ENCODE assay signal across 38 cellular contexts in the genomic region with DNA sequence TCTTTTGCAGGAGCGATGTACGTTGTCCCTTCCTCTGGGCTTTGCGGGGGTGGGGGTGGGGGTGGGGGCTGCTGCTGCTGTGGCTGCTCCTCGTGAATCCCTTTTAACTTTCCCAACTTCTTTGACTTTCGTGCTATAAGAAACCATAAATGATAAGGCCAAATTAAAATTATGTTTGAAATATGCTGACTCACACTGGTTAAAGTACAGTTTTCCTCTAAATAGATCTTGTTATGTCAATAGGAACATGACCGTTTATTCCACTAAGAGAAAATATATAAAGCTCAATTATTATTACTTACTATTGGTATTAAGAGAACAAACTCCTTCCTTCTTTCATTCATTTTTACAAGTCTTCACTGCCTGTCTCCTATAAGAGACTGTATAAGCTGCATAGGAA.
"Had no signal": no experiment of that assay in that cellular context is flagged by ENCODE, and none has a peak within 500 bp of the region (broad histone marks: within the 10 kb centered on the region; RNA-seq: fewer than 3 reads in every experiment).

No MANE protein-coding gene starts in this region.

- ATAC-seq: activated CD4-positive, alpha-beta T cell treated with anti-CD3 and anti-CD28 coated beads for 36 hours; activated CD4-positive, CD25-positive, alpha-beta regulatory T cell treated with anti-CD3 and anti-CD28 coated beads, Interleukin-2, amount 50 U/mL, for 24 hours; activated CD8-positive, alpha-beta memory T cell treated with anti-CD3 and anti-CD28 coated beads, Interleukin-2, amount 10 ng/mL, durations not matched to agents 7 days and 5 days; activated CD8-positive, alpha-beta T cell treated with anti-CD3 and anti-CD28 coated beads, Interleukin-2, amount 10 ng/mL, durations not matched to agents 7 days and 5 days; activated naive CD8-positive, alpha-beta T cell treated with anti-CD3 and anti-CD28 coated beads, Interleukin-2, amount 50 U/mL, for 24 hours had no signal

- H3K27me3 Mint-ChIP-seq: activated CD4-positive, alpha-beta memory T cell treated with anti-CD3 and anti-CD28 coated beads, Interleukin-2, amount 10 ng/mL, durations not matched to agents 7 days and 5 days; activated CD4-positive, alpha-beta T cell treated with anti-CD3 and anti-CD28 coated beads for 36 hours; activated CD4-positive, alpha-beta T cell treated with anti-CD3 and anti-CD28 coated beads, Interleukin-2, amount 10 ng/mL, durations not matched to agents 7 days and 5 days; activated CD8-positive, alpha-beta memory T cell treated with anti-CD3 and anti-CD28 coated beads, Interleukin-2, amount 10 ng/mL, durations not matched to agents 7 days and 5 days; activated naive CD4-positive, alpha-beta T cell treated with anti-CD3 and anti-CD28 coated beads, Interleukin-2, amount 10 ng/mL, durations not matched to agents 7 days and 5 days; activated naive CD4-positive, alpha-beta T cell treated with anti-CD3 and anti-CD28 coated beads, Interleukin-2, amount 50 U/mL, for 24 hours; activated naive CD8-positive, alpha-beta T cell; activated naive CD8-positive, alpha-beta T cell treated with anti-CD3 and anti-CD28 coated beads, Interleukin-2, amount 10 ng/mL, durations not matched to agents 7 days and 5 days; activated naive CD8-positive, alpha-beta T cell treated with anti-CD3 and anti-CD28 coated beads, Interleukin-2, amount 50 U/mL, for 24 hours; activated T-cell treated with anti-CD3 and anti-CD28 coated beads, Interleukin-2, amount 50 U/mL, for 24 hours; central memory CD8-positive, alpha-beta T cell had no signal

- H3K27ac Mint-ChIP-seq: activated CD4-positive, alpha-beta memory T cell treated with anti-CD3 and anti-CD28 coated beads, Interleukin-2, amount 10 ng/mL, durations not matched to agents 7 days and 5 days; activated CD4-positive, alpha-beta T cell treated with anti-CD3 and anti-CD28 coated beads for 36 hours; activated CD4-positive, alpha-beta T cell treated with anti-CD3 and anti-CD28 coated beads, Interleukin-2, amount 10 ng/mL, durations not matched to agents 7 days and 5 days; activated CD8-positive, alpha-beta memory T cell treated with anti-CD3 and anti-CD28 coated beads, Interleukin-2, amount 10 ng/mL, durations not matched to agents 7 days and 5 days; activated CD8-positive, alpha-beta T cell treated with anti-CD3 and anti-CD28 coated beads, Interleukin-2, amount 10 ng/mL, durations not matched to agents 7 days and 5 days; activated naive CD4-positive, alpha-beta T cell treated with anti-CD3 and anti-CD28 coated beads, Interleukin-2, amount 10 ng/mL, durations not matched to agents 7 days and 5 days; activated naive CD4-positive, alpha-beta T cell treated with anti-CD3 and anti-CD28 coated beads, Interleukin-2, amount 50 U/mL, for 24 hours; activated naive CD8-positive, alpha-beta T cell; activated naive CD8-positive, alpha-beta T cell treated with anti-CD3 and anti-CD28 coated beads, Interleukin-2, amount 10 ng/mL, durations not matched to agents 7 days and 5 days; activated naive CD8-positive, alpha-beta T cell treated with anti-CD3 and anti-CD28 coated beads, Interleukin-2, amount 50 U/mL, for 24 hours; activated T-cell treated with anti-CD3 and anti-CD28 coated beads, Interleukin-2, amount 50 U/mL, for 24 hours; activated T-helper 2 cell treated with anti-CD3 and anti-CD28 coated beads, Interferon-gamma antibody, Interleukin-2, Interleukin-4, amounts not matched to agents 10 μg/mL and 5 μg/mL and 100 μg/mL, durations not matched to agents 14 hours and 24 hours and 36 hours; brain; T-helper 1 cell treated with Interleukin-12 subunit alpha and Interleukin-12 subunit beta and Interleukin-4 antibody, amounts not matched to agents 30 μg/mL and 1 μg/mL, for 36 hours; T-helper 2 cell treated with Interferon-gamma antibody and Interleukin-4, amounts not matched to agents 5 μg/mL and 100 μg/mL, for 36 hours had no signal

- H3K9me3 Mint-ChIP-seq: activated CD4-positive, alpha-beta memory T cell treated with anti-CD3 and anti-CD28 coated beads, Interleukin-2, amount 10 ng/mL, durations not matched to agents 7 days and 5 days; activated CD4-positive, alpha-beta T cell treated with anti-CD3 and anti-CD28 coated beads, Interleukin-2, amount 10 ng/mL, durations not matched to agents 7 days and 5 days; activated naive CD4-positive, alpha-beta T cell treated with anti-CD3 and anti-CD28 coated beads, Interleukin-2, amount 10 ng/mL, durations not matched to agents 7 days and 5 days; activated naive CD4-positive, alpha-beta T cell treated with anti-CD3 and anti-CD28 coated beads, Interleukin-2, amount 50 U/mL, for 24 hours; activated naive CD8-positive, alpha-beta T cell treated with anti-CD3 and anti-CD28 coated beads, Interleukin-2, amount 10 ng/mL, durations not matched to agents 7 days and 5 days; activated T-helper 2 cell treated with anti-CD3 and anti-CD28 coated beads, Interferon-gamma antibody, Interleukin-2, Interleukin-4, amounts not matched to agents 10 μg/mL and 5 μg/mL and 100 μg/mL, durations not matched to agents 14 hours and 24 hours and 36 hours; central memory CD8-positive, alpha-beta T cell; T-helper 1 cell treated with Interleukin-12 subunit alpha and Interleukin-12 subunit beta and Interleukin-4 antibody, amounts not matched to agents 30 μg/mL and 1 μg/mL, for 36 hours; T-helper 2 cell treated with Interferon-gamma antibody and Interleukin-4, amounts not matched to agents 5 μg/mL and 100 μg/mL, for 36 hours had no signal

- H3K4me3 Mint-ChIP-seq: activated CD4-positive, alpha-beta memory T cell treated with anti-CD3 and anti-CD28 coated beads, Interleukin-2, amount 10 ng/mL, durations not matched to agents 7 days and 5 days; activated CD4-positive, alpha-beta T cell treated with anti-CD3 and anti-CD28 coated beads for 36 hours; activated CD4-positive, alpha-beta T cell treated with anti-CD3 and anti-CD28 coated beads, Interleukin-2, amount 10 ng/mL, durations not matched to agents 7 days and 5 days; activated CD8-positive, alpha-beta memory T cell treated with anti-CD3 and anti-CD28 coated beads, Interleukin-2, amount 10 ng/mL, durations not matched to agents 7 days and 5 days; activated CD8-positive, alpha-beta T cell treated with anti-CD3 and anti-CD28 coated beads, Interleukin-2, amount 10 ng/mL, durations not matched to agents 7 days and 5 days; activated naive CD4-positive, alpha-beta T cell treated with anti-CD3 and anti-CD28 coated beads, Interleukin-2, amount 10 ng/mL, durations not matched to agents 7 days and 5 days; activated naive CD4-positive, alpha-beta T cell treated with anti-CD3 and anti-CD28 coated beads, Interleukin-2, amount 50 U/mL, for 24 hours; activated naive CD8-positive, alpha-beta T cell; activated naive CD8-positive, alpha-beta T cell treated with anti-CD3 and anti-CD28 coated beads, Interleukin-2, amount 10 ng/mL, durations not matched to agents 7 days and 5 days; activated naive CD8-positive, alpha-beta T cell treated with anti-CD3 and anti-CD28 coated beads, Interleukin-2, amount 50 U/mL, for 24 hours; activated T-cell treated with anti-CD3 and anti-CD28 coated beads, Interleukin-2, amount 50 U/mL, for 24 hours; brain; central memory CD8-positive, alpha-beta T cell; T-helper 1 cell treated with Interleukin-12 subunit alpha and Interleukin-12 subunit beta and Interleukin-4 antibody, amounts not matched to agents 30 μg/mL and 1 μg/mL, for 36 hours; T-helper 2 cell treated with Interferon-gamma antibody and Interleukin-4, amounts not matched to agents 5 μg/mL and 100 μg/mL, for 36 hours had no signal

- H3K36me3 ChIP-seq: cardiac muscle cell had no signal

- H3K4me1 Mint-ChIP-seq: activated CD4-positive, alpha-beta memory T cell treated with anti-CD3 and anti-CD28 coated beads, Interleukin-2, amount 10 ng/mL, durations not matched to agents 7 days and 5 days; activated CD4-positive, alpha-beta T cell treated with anti-CD3 and anti-CD28 coated beads for 36 hours; activated CD4-positive, alpha-beta T cell treated with anti-CD3 and anti-CD28 coated beads, Interleukin-2, amount 10 ng/mL, durations not matched to agents 7 days and 5 days; activated CD8-positive, alpha-beta memory T cell treated with anti-CD3 and anti-CD28 coated beads, Interleukin-2, amount 10 ng/mL, durations not matched to agents 7 days and 5 days; activated naive CD4-positive, alpha-beta T cell treated with anti-CD3 and anti-CD28 coated beads, Interleukin-2, amount 10 ng/mL, durations not matched to agents 7 days and 5 days; activated naive CD4-positive, alpha-beta T cell treated with anti-CD3 and anti-CD28 coated beads, Interleukin-2, amount 50 U/mL, for 24 hours; activated naive CD8-positive, alpha-beta T cell treated with anti-CD3 and anti-CD28 coated beads, Interleukin-2, amount 10 ng/mL, durations not matched to agents 7 days and 5 days; activated naive CD8-positive, alpha-beta T cell treated with anti-CD3 and anti-CD28 coated beads, Interleukin-2, amount 50 U/mL, for 24 hours; central memory CD8-positive, alpha-beta T cell had no signal

- H3K27ac ChIP-seq: ascending aorta, cardiac muscle cell, VCaP had no signal

- FAIRE-seq: bronchial epithelial cell, TTC549 had no signal

- DNase-seq: activated CD4-positive, alpha-beta memory T cell treated with anti-CD3 and anti-CD28 coated beads, Interleukin-2, amount 10 ng/mL, durations not matched to agents 7 days and 5 days; activated CD4-positive, alpha-beta T cell treated with anti-CD3 and anti-CD28 coated beads for 1 hour; activated CD4-positive, alpha-beta T cell treated with anti-CD3 and anti-CD28 coated beads for 36 hours; activated CD4-positive, alpha-beta T cell treated with anti-CD3 and anti-CD28 coated beads for 48 hours; activated CD4-positive, alpha-beta T cell treated with anti-CD3 and anti-CD28 coated beads, Interleukin-2, amount 10 ng/mL, durations not matched to agents 7 days and 5 days; activated CD4-positive, alpha-beta T cell treated with anti-CD3 and anti-CD28 coated beads, Interleukin-2, amount 50 U/mL, for 48 hours; activated CD4-positive, CD25-positive, alpha-beta regulatory T cell; activated CD8-positive, alpha-beta memory T cell treated with anti-CD3 and anti-CD28 coated beads for 24 hours; activated CD8-positive, alpha-beta memory T cell treated with anti-CD3 and anti-CD28 coated beads, Interleukin-2, amount 10 ng/mL, durations not matched to agents 7 days and 5 days; activated CD8-positive, alpha-beta memory T cell treated with anti-CD3 and anti-CD28 coated beads, Interleukin-2, amount 50 U/mL, for 48 hours; activated CD8-positive, alpha-beta T cell treated with anti-CD3 and anti-CD28 coated beads, Interleukin-2, amount 10 ng/mL, durations not matched to agents 7 days and 5 days; activated effector memory CD4-positive, alpha-beta T cell treated with Interleukin-2 at 50 U/mL for 16 hours; activated gamma-delta T cell; activated naive CD4-positive, alpha-beta T cell treated with anti-CD3 and anti-CD28 coated beads, Interleukin-2, amount 10 ng/mL, durations not matched to agents 7 days and 5 days; activated naive CD4-positive, alpha-beta T cell treated with Interleukin-2 at 50 U/mL for 16 hours; activated naive CD8-positive, alpha-beta T cell treated with anti-CD3 and anti-CD28 coated beads, Interleukin-2, amount 10 ng/mL, durations not matched to agents 7 days and 5 days; activated naive CD8-positive, alpha-beta T cell treated with anti-CD3 and anti-CD28 coated beads, Interleukin-2, amount 50 U/mL, for 24 hours; activated T-cell treated with anti-CD3 and anti-CD28 coated beads, Interleukin-2, amount 50 U/mL, for 24 hours; activated T-cell treated with anti-CD3 and anti-CD28 coated beads, Interleukin-2, amount 50 U/mL, for 48 hours; amygdala; anterior cingulate cortex; caudate nucleus; cerebellar nuclear complex; T-helper 2 cell; T-helper 9 cell had no signal

- H3K36me3 Mint-ChIP-seq: brain had no signal

- H3K4me3 ChIP-seq: ascending aorta, cardiac muscle cell had no signal

- H3K9me3 ChIP-seq: ascending aorta had no signal

- H3K4me1 ChIP-seq: ascending aorta had no signal

- H3K27me3 ChIP-seq: ascending aorta, cardiac muscle cell had no signal
